ENCODE assay signal across 8 cellular contexts in the genomic region with DNA sequence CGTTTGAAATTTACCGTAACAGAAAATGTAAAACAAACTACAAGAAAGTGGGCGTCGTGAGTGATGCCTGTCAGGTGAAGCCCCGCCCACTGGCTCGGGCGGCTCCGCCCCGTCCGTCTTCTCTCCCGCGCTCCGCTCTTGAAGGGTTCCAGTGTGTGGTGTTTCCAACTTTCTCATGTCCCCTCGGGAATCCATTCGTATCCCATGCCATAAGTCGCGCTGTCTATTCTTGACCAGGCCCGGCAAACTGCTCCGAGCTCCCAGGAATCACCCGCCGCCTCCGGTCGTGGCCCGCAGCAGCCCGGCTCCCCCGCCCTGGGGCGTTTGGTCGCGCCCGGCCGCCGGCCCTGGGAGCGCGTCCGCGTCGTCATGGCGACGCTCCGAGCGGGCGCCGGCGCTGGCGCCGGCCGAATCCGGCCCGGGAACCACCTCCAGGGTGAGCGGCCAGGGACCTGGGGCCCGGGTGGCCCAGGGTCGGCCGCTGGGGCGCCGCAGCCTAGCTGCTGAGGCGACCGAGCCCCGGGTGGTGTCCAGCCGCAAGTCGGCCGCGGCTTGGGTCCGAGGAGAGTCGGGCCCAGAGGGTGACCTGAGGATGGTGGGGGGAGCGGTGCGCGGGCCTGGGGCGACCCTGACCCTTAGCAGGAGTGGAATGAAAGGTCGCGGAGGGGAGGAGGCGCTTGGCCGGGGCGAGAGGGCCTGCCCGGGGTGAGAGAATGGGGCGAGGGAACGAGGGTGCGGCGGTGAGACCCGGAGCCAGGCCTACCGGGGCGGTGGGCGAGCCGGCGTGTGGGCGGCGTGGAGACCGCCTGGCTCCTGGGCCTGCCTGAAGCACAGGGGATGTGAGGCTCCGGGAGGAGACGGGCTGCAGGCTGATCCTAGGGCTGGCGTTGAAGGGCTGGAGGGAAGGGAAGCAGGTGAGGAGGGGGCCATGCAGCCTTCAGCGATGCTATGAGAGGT. TPM values are rescaled to one million over a fixed set of nuclear protein-coding genes. Genes with fewer than 3 reads are reported as not detected.
A peak's percentile ranks its signal among the peaks of the same experiment; 100 is the strongest.
DNase-seq lines count a peak whose midpoint lies in the region; ATAC-seq and TF ChIP-seq lines count a peak whose summit lies in the region.

A gene (plus strand): TSS at position 375 of the 957 bp plus-strand sequence. CDS start 1,683 bp downstream, outside the sequence.

- DNase-seq in NCI-H2081 (lab: John Stamatoyannopoulos, UW) (peak; percentile 44 to 73), NCI-H2081 treated with DMSO at 0.1 percent for 48 hours (lab: John Stamatoyannopoulos, UW) (no peak), NCI-H345 treated with DMSO at 0.1 percent for 48 hours (lab: John Stamatoyannopoulos, UW; ENCODE audit: unreplicated experiment) (peak; percentile 65), fibroblast of villous mesenchyme (ENCODE audit: low read depth) (peak; percentile 37), natural killer cell (peak; percentile 15), stromal cell of bone marrow (ENCODE audit: low read depth) (peak; percentile 33)
- DNase-seq in activated T-cell treated with anti-CD3 and anti-CD28 coated beads, Interleukin-2, amount 50 U/mL, for 72 hours = peak; percentile 72 to 78

- H3K27ac Mint-ChIP-seq in activated T-cell treated with anti-CD3 and anti-CD28 coated beads, Interleukin-2, amount 50 U/mL, for 72 hours = no peak within 1 kb of the TSS
- H3K27ac Mint-ChIP-seq in natural killer cell = no peak within 1 kb of the TSS

- peak within 1 kb of the TSS; percentile 78 to 81 for H3K4me3 Mint-ChIP-seq in activated T-cell treated with anti-CD3 and anti-CD28 coated beads, Interleukin-2, amount 50 U/mL, for 72 hours
- H3K4me3 Mint-ChIP-seq in natural killer cell = peak within 1 kb of the TSS; percentile 79

- H3K9me3 Mint-ChIP-seq in activated T-cell treated with anti-CD3 and anti-CD28 coated beads, Interleukin-2, amount 50 U/mL, for 72 hours = no peaks in the 10 kb centered on the region
- no peaks in the 10 kb centered on the region for H3K9me3 Mint-ChIP-seq in natural killer cell

- TF ChIP-seq CTCF in fibroblast of villous mesenchyme (IDR thresholded peaks at IDR 0.05; ENCODE audit: insufficient read depth, low read depth, low read length) = no peak
- no peak for TF ChIP-seq CTCF in natural killer cell (IDR thresholded peaks at IDR 0.05)

- ATAC-seq in HG02981 (IDR thresholded peaks at IDR 0.05; ENCODE audit: unreplicated experiment) = peak; percentile 85
- ATAC-seq in activated T-cell treated with anti-CD3 and anti-CD28 coated beads, Interleukin-2, amount 50 U/mL, for 72 hours (replicated peaks in 1 of 2) = peak; percentile 92 to 93
- ATAC-seq in natural killer cell = peak; percentile 64 to 79 (median 65)

- peak within 1 kb of the TSS; percentile 61 for H3K4me3 ChIP-seq in fibroblast of villous mesenchyme (ENCODE audit: low read depth, low read length)

- H3K27me3 Mint-ChIP-seq in activated T-cell treated with anti-CD3 and anti-CD28 coated beads, Interleukin-2, amount 50 U/mL, for 72 hours (ENCODE audit: low read depth) = peaks cover 35% of the 10 kb centered on the region
- H3K27me3 Mint-ChIP-seq in natural killer cell (ENCODE audit: low read depth in 2 of 2) = peaks cover 35 to 63% of the 10 kb centered on the region in 2 donors

- H3K36me3 Mint-ChIP-seq in activated T-cell treated with anti-CD3 and anti-CD28 coated beads, Interleukin-2, amount 50 U/mL, for 72 hours (ENCODE audit: insufficient read depth in 2 of 2) = peaks cover 3 to 5% of the 10 kb centered on the region in 2 donors
- peaks cover 7% of the 10 kb centered on the region for H3K36me3 Mint-ChIP-seq in natural killer cell

- no peaks in the 10 kb centered on the region for H3K4me1 Mint-ChIP-seq in activated T-cell treated with anti-CD3 and anti-CD28 coated beads, Interleukin-2, amount 50 U/mL, for 72 hours (ENCODE audit: low read depth)
- peaks cover 0 to 5% of the 10 kb centered on the region in 2 donors for H3K4me1 Mint-ChIP-seq in natural killer cell

- intact Hi-C loops in natural killer cell (cut with micrococcal nuclease) = no loop called here

RNA-seq across cellular contexts. Expression of the gene that starts here (rescaled TPM):
- total RNA-seq in activated T-cell treated with anti-CD3 and anti-CD28 coated beads, Interleukin-2, amount 50 U/mL, for 72 hours = not detected
- total RNA-seq in fibroblast of villous mesenchyme (not detected in 2 replicates), natural killer cell (not detected)

Comparison
In these comparisons a context has a peak if more than half of its experiments do, and no peak if none do; other contexts are left out.
1. Peak in DNase-seq and ATAC-seq in activated T-cell treated with anti-CD3 and anti-CD28 coated beads, Interleukin-2, amount 50 U/mL, for 72 hours; RNA of the gene not detected or under 1 TPM.
2. Peak in DNase-seq and H3K4me3 ChIP-seq in fibroblast of villous mesenchyme; RNA of the gene not detected or under 1 TPM.
3. Peak in DNase-seq and ATAC-seq in natural killer cell; RNA of the gene not detected or under 1 TPM.